In the genomic region with DNA sequence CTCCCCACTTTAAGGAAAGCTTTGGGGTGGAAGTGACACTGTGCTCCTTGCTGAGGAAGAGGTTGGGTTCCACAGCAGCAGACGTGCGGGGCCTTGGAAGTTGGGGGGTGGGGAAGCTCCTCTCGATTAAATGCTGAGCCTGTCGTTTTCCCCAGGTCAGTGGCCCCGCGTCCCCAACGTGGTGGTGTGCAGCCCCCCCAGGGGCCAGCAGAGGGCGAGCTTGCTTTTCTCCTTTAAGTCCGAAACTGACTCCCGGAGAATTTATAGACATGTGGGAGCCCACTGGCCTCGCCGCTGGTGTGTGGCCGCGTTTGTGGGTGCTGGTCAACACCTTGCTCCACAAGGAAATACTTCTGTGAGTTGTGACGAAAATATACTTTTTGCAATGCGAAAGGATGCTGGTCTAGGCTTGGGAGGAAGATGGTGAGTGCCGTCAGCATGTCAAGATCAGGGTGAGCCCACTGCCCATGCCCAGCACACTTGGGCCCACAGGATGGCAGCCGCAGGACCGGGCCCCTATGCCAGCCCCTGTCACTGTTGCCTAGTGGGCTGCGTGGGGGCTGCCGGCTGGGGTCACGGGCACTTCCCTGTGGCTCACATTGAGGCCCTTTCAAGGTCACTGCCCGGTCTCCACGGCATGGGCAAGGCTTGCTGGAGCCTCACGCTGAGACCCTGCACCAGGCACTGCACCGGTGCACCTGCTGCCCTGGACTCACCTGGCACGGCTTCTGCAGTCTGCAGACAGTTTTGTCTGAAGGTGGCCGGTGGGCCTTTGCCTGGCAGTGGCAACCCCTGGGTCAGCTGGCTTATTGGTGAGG, we compare ENCODE assay signal across 1 cellular context.
TF ChIP-seq lines count a peak whose summit lies in the region.

No MANE protein-coding gene starts in this region.

TF ChIP-seq in endothelial cell of umbilical vein, 7 proteins besides CTCF, POLR2A, EP300 and RAD21:
- TF ChIP-seq POLR2AphosphoS5 (IDR thresholded peaks at IDR 0.05; ENCODE audit: insufficient read depth, low read depth, low read length) (no peak), MYC (IDR thresholded peaks at IDR 0.05; ENCODE audit: low read depth, low read length) (no peak), FOS (IDR thresholded peaks at IDR 0.05; ENCODE audit: borderline replicate concordance, insufficient read depth, low read length) (no peak), MAX (IDR thresholded peaks at IDR 0.05; ENCODE audit: insufficient read depth, insufficient read length) (no peak), JUN (IDR thresholded peaks at IDR 0.05; ENCODE audit: borderline replicate concordance, insufficient read depth, insufficient read length, low read depth) (no peak), EZH2 (IDR thresholded peaks at IDR 0.05; ENCODE audit: borderline replicate concordance, low read depth, low read length, severe bottlenecking) (no peak), GATA2 (IDR thresholded peaks at IDR 0.05; ENCODE audit: insufficient read depth, insufficient read length, low read depth, low read length) (no peak)
TF ChIP-seq in endothelial cell of umbilical vein: peak in this region for 0.
